ENCODE assay signal across 7 cellular contexts in the genomic region with DNA sequence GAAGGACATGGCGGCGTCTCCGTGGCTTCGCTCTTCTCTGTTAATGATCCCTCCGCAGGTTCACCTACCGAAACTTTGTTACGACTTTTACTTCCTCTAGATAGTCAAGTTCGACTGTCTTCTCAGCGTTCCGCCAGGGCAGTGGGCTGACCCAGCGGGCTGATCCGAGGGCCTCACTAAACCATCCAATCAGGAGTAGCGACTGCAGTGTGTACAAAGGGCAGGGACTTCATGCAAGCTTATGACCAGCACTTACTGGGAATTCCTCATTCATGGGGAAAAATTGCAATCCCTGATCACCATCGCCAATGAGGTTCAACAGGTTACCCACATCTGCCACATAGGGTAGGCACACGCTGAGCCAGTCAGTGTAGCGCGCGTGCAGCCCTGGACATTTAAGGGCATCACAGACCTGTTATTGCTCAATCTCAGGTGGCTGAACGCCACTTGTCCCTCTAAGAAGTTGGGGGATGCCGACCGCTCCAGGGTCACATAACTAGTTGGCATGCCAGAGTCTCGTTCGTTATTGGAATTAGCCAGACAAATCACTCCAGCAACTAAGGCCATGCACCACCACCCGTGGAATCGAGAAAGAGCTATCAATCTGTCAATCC.
A peak's percentile ranks its signal among the peaks of the same experiment; 100 is the strongest.
DNase-seq lines count a peak whose midpoint lies in the region; ATAC-seq and TF ChIP-seq lines count a peak whose summit lies in the region.
"Not testable (repeated sequence)": the region's sequence is repeated elsewhere in the genome, so short reads cannot be mapped to it uniquely, and the experiment has no call there.

No MANE protein-coding gene starts in this region.

- not testable (repeated sequence) for H4K8ac ChIP-seq in neuronal stem cell (ENCODE audit: low read depth, low read length)

- DNase-seq in D341Med (ENCODE audit: low spot score) = peak; percentile 1
- peak; percentile 2 for DNase-seq in GM13976 (ENCODE audit: low spot score)
- peak; percentile 10 for DNase-seq in endodermal cell
- peak; percentile 51 for DNase-seq in right atrium auricular region (ENCODE audit: low spot score)
- peak in 2 of 3 donors; percentile 23 to 39 for DNase-seq in right lobe of liver
- not testable (repeated sequence) for DNase-seq in neuronal stem cell (ENCODE audit: low spot score)
- peak; percentile 48 for DNase-seq in sciatic nerve (ENCODE audit: low spot score)

- H3K4me3 ChIP-seq in endodermal cell (ENCODE audit: low read length); right atrium auricular region; right lobe of liver; neuronal stem cell (ENCODE audit: low read length in 2 of 2): not testable (repeated sequence)

- H4K91ac ChIP-seq in neuronal stem cell (ENCODE audit: low read depth, low read length, poor library complexity) = not testable (repeated sequence)

- not testable (repeated sequence) for TF ChIP-seq POLR2A in right lobe of liver (IDR thresholded peaks at IDR 0.05)

- H3K9ac ChIP-seq in endodermal cell (ENCODE audit: extremely low read depth, low read length, poor library complexity, severe bottlenecking) = not testable (repeated sequence)
- H3K9ac ChIP-seq in neuronal stem cell (ENCODE audit: low read depth, low read length, poor library complexity) = peak overlapping the region; percentile 44

- in situ Hi-C loops in GM13976 (cut with MboI; ENCODE audit: low sequenced_read_pairs, unreplicated experiment) = not testable (repeated sequence)

- H3K27ac Mint-ChIP-seq in endodermal cell = not testable (repeated sequence)

- H2BK15ac ChIP-seq in neuronal stem cell (ENCODE audit: low read length) = not testable (repeated sequence)

- H3K4ac ChIP-seq in neuronal stem cell (ENCODE audit: low read length) = not testable (repeated sequence)

- H3K14ac ChIP-seq in neuronal stem cell (ENCODE audit: low read length) = not testable (repeated sequence)

- not testable (repeated sequence) for H3K36me3 ChIP-seq in endodermal cell (ENCODE audit: control insufficient read depth, insufficient read depth, low read length); right atrium auricular region; right lobe of liver; neuronal stem cell (replicated peaks in 1 of 2; ENCODE audit: control insufficient read depth in 2 of 2, insufficient read depth in 2 of 2, low read length in 2 of 2)

- not testable (repeated sequence) for ATAC-seq in right lobe of liver, sciatic nerve

- WGBS in endodermal cell (ENCODE audit: insufficient coverage in 1 of 2, insufficient read length in 1 of 2), 2 experiments = 92 to 98% methylated on average over 15 to 25 of the region's 25 CpGs
- 84% methylated on average over 20 of the region's 25 CpGs for WGBS in right lobe of liver (ENCODE audit: insufficient coverage, low coverage, low lambda C conversion rate, missing lambda C conversion rate)
- no CpG with 5 or more reads among the region's 25 CpGs for WGBS in neuronal stem cell (ENCODE audit: extremely low coverage in 2 of 2, insufficient read length in 2 of 2, insufficient replicate concordance in 1 of 2), 2 donors

- peaks cover 13% of the 10 kb centered on the region for H3K36me3 Mint-ChIP-seq in endodermal cell (ENCODE audit: low read depth)

- H3K27ac ChIP-seq in endodermal cell (ENCODE audit: low read depth, low read length); right atrium auricular region; right lobe of liver; neuronal stem cell (replicated peaks; ENCODE audit: low read length): not testable (repeated sequence)

- not testable (repeated sequence) for H2BK12ac ChIP-seq in neuronal stem cell (ENCODE audit: low read length)

- H2BK120ac ChIP-seq in neuronal stem cell (ENCODE audit: low read depth, low read length) = not testable (repeated sequence)

- not testable (repeated sequence) for TF ChIP-seq CTCF in GM13976 (IDR thresholded peaks at IDR 0.05; ENCODE audit: borderline replicate concordance, control extremely low read depth, extremely low read depth, insufficient read depth, missing control alignments); endodermal cell (conservative IDR thresholded peaks at IDR 0.05); right atrium auricular region (IDR thresholded peaks at IDR 0.05); right lobe of liver (IDR thresholded peaks at IDR 0.05)

- intact Hi-C loops in right lobe of liver (cut with DNase I); sciatic nerve (cut with DNase I): not testable (repeated sequence)

- H3K9me3 ChIP-seq in endodermal cell (ENCODE audit: control insufficient read depth, low read length); right atrium auricular region; right lobe of liver; neuronal stem cell (replicated peaks in 1 of 2; ENCODE audit: control insufficient read depth in 2 of 2, insufficient read depth in 1 of 2, low read depth in 1 of 2, low read length in 2 of 2): not testable (repeated sequence)

- not testable (repeated sequence) for H2AFZ ChIP-seq in neuronal stem cell (ENCODE audit: low read length)

- not testable (repeated sequence) for H2AK5ac ChIP-seq in neuronal stem cell (ENCODE audit: low read depth, low read length)

- not testable (repeated sequence) for H3K79me1 ChIP-seq in neuronal stem cell (ENCODE audit: low read depth, low read length)

- H3K9me3 Mint-ChIP-seq in endodermal cell = peaks cover 59% of the 10 kb centered on the region

- not testable (repeated sequence) for H3K4me3 Mint-ChIP-seq in endodermal cell

- peak overlapping the region; percentile 83 for H3K18ac ChIP-seq in neuronal stem cell (ENCODE audit: low read length)

- not testable (repeated sequence) for H3K27me3 Mint-ChIP-seq in endodermal cell (ENCODE audit: insufficient read depth)

- H3K23ac ChIP-seq in neuronal stem cell (ENCODE audit: low read depth, low read length, poor library complexity) = not testable (repeated sequence)

- not testable (repeated sequence) for H3K4me1 Mint-ChIP-seq in endodermal cell

- H2BK5ac ChIP-seq in neuronal stem cell (ENCODE audit: low read length) = not testable (repeated sequence)

- not testable (repeated sequence) for H3K4me1 ChIP-seq in endodermal cell (ENCODE audit: control insufficient read depth, insufficient read depth, low read length); right atrium auricular region; right lobe of liver; neuronal stem cell (ENCODE audit: control insufficient read depth in 2 of 2, insufficient read depth in 1 of 2, low read depth in 1 of 2, low read length in 2 of 2)

- H3K4me2 ChIP-seq in neuronal stem cell (ENCODE audit: insufficient read depth, low read length, poor library complexity, severe bottlenecking) = not testable (repeated sequence)

- H3K27me3 ChIP-seq in endodermal cell (ENCODE audit: control insufficient read depth, insufficient read depth, low read length, poor library complexity, severe bottlenecking); right atrium auricular region; right lobe of liver; neuronal stem cell (ENCODE audit: control insufficient read depth in 3 of 3, insufficient read depth in 3 of 3, low read depth in 1 of 3, low read length in 3 of 3): not testable (repeated sequence)
